Comparison of ENCODE assay signal across 16 cellular contexts in genomic region chr3:58045084-58045483, GRCh38. TPM values are rescaled to one million over a fixed set of nuclear protein-coding genes. Genes with fewer than 3 reads are reported as not detected.
DNase-seq lines count a peak whose midpoint lies in the region; ATAC-seq and TF ChIP-seq lines count a peak whose summit lies in the region.
"Had no signal": no experiment of that assay in that cellular context is flagged by ENCODE, and none has a peak within 500 bp of the region (broad histone marks: within the 10 kb centered on the region; RNA-seq: fewer than 3 reads in every experiment).

No MANE protein-coding gene starts in this region.

- H3K4me1 ChIP-seq in RWPE2 (ENCODE audit: insufficient read depth, poor library complexity, severe bottlenecking), result peaks cover 86% of the 10 kb centered on the region
- peaks cover 14 to 100% (median 69%) of the 10 kb centered on the region in 3 donors for H3K4me1 ChIP-seq in gastroesophageal sphincter
- peaks cover 59% of the 10 kb centered on the region for H3K4me1 ChIP-seq in smooth muscle cell (ENCODE audit: low read depth)

- peaks cover 62% of the 10 kb centered on the region for H4K20me1 ChIP-seq in smooth muscle cell (ENCODE audit: low read depth)

- peaks cover 39% of the 10 kb centered on the region for H3F3A ChIP-seq in smooth muscle cell (ENCODE audit: low read depth)

- TF ChIP-seq POLR2A in gastroesophageal sphincter (IDR thresholded peaks at IDR 0.05), result no peak

- H3K36me3 Mint-ChIP-seq in stimulated activated memory B cell treated with anti-CD40 and anti-IgM and Interleukin-4, amounts not matched to agents 10 μg/mL and 1 μg/mL and 100 μg/mL, for 72 hours, result no peaks in the 10 kb centered on the region
- H3K36me3 Mint-ChIP-seq: natural killer cell had no signal

- H3K27ac ChIP-seq in RWPE2 (ENCODE audit: poor library complexity, severe bottlenecking), result peak overlapping the region; percentile 94
- H3K27ac ChIP-seq in gastroesophageal sphincter, result peak overlapping the region in 3 of 4 donors; percentile 64 to 82 (median 71)
- H3K27ac ChIP-seq in smooth muscle cell (ENCODE audit: low read depth), result peak overlapping the region; percentile 80

- H3K79me2 ChIP-seq in smooth muscle cell (ENCODE audit: low read depth), result peaks cover 97% of the 10 kb centered on the region

- H3K27me3 Mint-ChIP-seq in stimulated activated memory B cell treated with anti-CD40 and anti-IgM and Interleukin-4, amounts not matched to agents 10 μg/mL and 1 μg/mL and 100 μg/mL, for 72 hours, result no peaks in the 10 kb centered on the region

- no peak for TF ChIP-seq EP300 in gastroesophageal sphincter (IDR thresholded peaks at IDR 0.05)

- H3K4me1 Mint-ChIP-seq in stimulated activated memory B cell treated with anti-CD40 and anti-IgM and Interleukin-4, amounts not matched to agents 10 μg/mL and 1 μg/mL and 100 μg/mL, for 72 hours, result peaks cover 41% of the 10 kb centered on the region

- whole genome bisulfite sequencing in gastroesophageal sphincter (ENCODE audit: low coverage in 1 of 2), 2 donors, result 50 to 61% methylated on average over 1 to 4 of the region's 4 CpGs
- 77% methylated on average over 4 of the region's 4 CpGs for WGBS in smooth muscle cell (ENCODE audit: low lambda C conversion rate)

- H3K36me3 ChIP-seq in RWPE2 (ENCODE audit: low read depth) (peaks cover 73% of the 10 kb centered on the region), gastroesophageal sphincter (no peaks in the 10 kb centered on the region), smooth muscle cell (ENCODE audit: low read depth) (no peaks in the 10 kb centered on the region)

- DNase-seq in activated effector memory CD4-positive, alpha-beta T cell treated with anti-CD3 and anti-CD28 coated beads, Interleukin-2, amount 50 U/mL, for 16 hours, result peak; percentile 6
- DNase-seq in activated effector memory CD4-positive, alpha-beta T cell treated with Interleukin-2 at 50 U/mL for 16 hours, result no peak
- DNase-seq in RWPE2 (ENCODE audit: low spot score) (no peak), smooth muscle cell (lab: John Stamatoyannopoulos, UW; ENCODE audit: unreplicated experiment) (no peak), NCI-H1105 treated with DMSO at 0.1 percent for 48 hours (lab: John Stamatoyannopoulos, UW) (no peak), NCI-H446 (lab: John Stamatoyannopoulos, UW) (no peak)
- DNase-seq: activated CD4-positive, alpha-beta T cell treated with anti-CD3 and anti-CD28 coated beads, Interleukin-2, amount 50 U/mL, for 4 hours; kidney; natural killer cell; NCI-H1694; NCI-H524; stimulated activated naive CD4-positive, alpha-beta T cell had no signal

- H3K9me3 Mint-ChIP-seq in stimulated activated memory B cell treated with anti-CD40 and anti-IgM and Interleukin-4, amounts not matched to agents 10 μg/mL and 1 μg/mL and 100 μg/mL, for 72 hours, result no peaks in the 10 kb centered on the region
- H3K9me3 Mint-ChIP-seq: activated T-helper 1 cell treated with anti-CD3 and anti-CD28 coated beads, Interleukin-12 subunit alpha, Interleukin-12 subunit beta, Interleukin-2, Interleukin-4 antibody, amounts not matched to agents 30 ng/mL and 10 ng/mL and 1 ng/mL, durations not matched to agents 14 hours and 24 hours and 36 hours; natural killer cell; T-helper 2 cell treated with Interferon-gamma antibody and Interleukin-4, amounts not matched to agents 5 μg/mL and 100 μg/mL, for 36 hours had no signal

- H3K4me3 ChIP-seq in RWPE2 (ENCODE audit: severe bottlenecking) (no peak overlapping the region), gastroesophageal sphincter (no peak overlapping the region), smooth muscle cell (no peak overlapping the region)

- no peaks in the 10 kb centered on the region for H3K27me3 ChIP-seq in RWPE2 (ENCODE audit: insufficient read depth, poor library complexity, severe bottlenecking)
- H3K27me3 ChIP-seq in gastroesophageal sphincter, result no peaks in the 10 kb centered on the region
- H3K27me3 ChIP-seq in smooth muscle cell (ENCODE audit: low read depth), result no peaks in the 10 kb centered on the region

- TF ChIP-seq CTCF in RWPE2 (IDR thresholded peaks at IDR 0.05; ENCODE audit: poor library complexity, severe bottlenecking) (no peak), gastroesophageal sphincter (IDR thresholded peaks at IDR 0.05) (no peak), smooth muscle cell (IDR thresholded peaks at IDR 0.05; ENCODE audit: borderline replicate concordance, insufficient read depth, poor library complexity, severe bottlenecking) (no peak)

- no peak overlapping the region for H3K4me3 Mint-ChIP-seq in stimulated activated memory B cell treated with anti-CD40 and anti-IgM and Interleukin-4, amounts not matched to agents 10 μg/mL and 1 μg/mL and 100 μg/mL, for 72 hours
- H3K4me3 Mint-ChIP-seq: activated T-helper 1 cell treated with anti-CD3 and anti-CD28 coated beads, Interleukin-12 subunit alpha, Interleukin-12 subunit beta, Interleukin-2, Interleukin-4 antibody, amounts not matched to agents 30 ng/mL and 10 ng/mL and 1 ng/mL, durations not matched to agents 14 hours and 24 hours and 36 hours; natural killer cell; T-helper 2 cell treated with Interferon-gamma antibody and Interleukin-4, amounts not matched to agents 5 μg/mL and 100 μg/mL, for 36 hours had no signal

- H3K9me3 ChIP-seq in RWPE2 (ENCODE audit: severe bottlenecking) (no peaks in the 10 kb centered on the region), gastroesophageal sphincter (no peaks in the 10 kb centered on the region), smooth muscle cell (replicated peaks; ENCODE audit: low read depth) (no peaks in the 10 kb centered on the region)

- no peak overlapping the region for H3K27ac Mint-ChIP-seq in stimulated activated memory B cell treated with anti-CD40 and anti-IgM and Interleukin-4, amounts not matched to agents 10 μg/mL and 1 μg/mL and 100 μg/mL, for 72 hours
- H3K27ac Mint-ChIP-seq: activated T-helper 1 cell treated with anti-CD3 and anti-CD28 coated beads, Interleukin-12 subunit alpha, Interleukin-12 subunit beta, Interleukin-2, Interleukin-4 antibody, amounts not matched to agents 30 ng/mL and 10 ng/mL and 1 ng/mL, durations not matched to agents 14 hours and 24 hours and 36 hours; T-helper 2 cell treated with Interferon-gamma antibody and Interleukin-4, amounts not matched to agents 5 μg/mL and 100 μg/mL, for 36 hours had no signal

- no peak overlapping the region for H3K9ac ChIP-seq in smooth muscle cell (ENCODE audit: low read depth)

- ATAC-seq in RWPE2 (ENCODE audit: low read depth) (no peak), gastroesophageal sphincter (no peak)
- ATAC-seq in stimulated activated memory B cell treated with anti-CD40 and anti-IgM and Interleukin-4, amounts not matched to agents 10 μg/mL and 1 μg/mL and 100 μg/mL, for 72 hours, result no peak
- ATAC-seq: natural killer cell had no signal

- no peak overlapping the region for H2AFZ ChIP-seq in smooth muscle cell (ENCODE audit: low read depth)

- peak overlapping the region; percentile 45 for H3K4me2 ChIP-seq in smooth muscle cell

RNA-seq across cellular contexts. Expression of gene FLNB, which starts 36.9 kb away (rescaled TPM):
- total RNA-seq in gastroesophageal sphincter (100 to 1,000 TPM in 1 of 4 donors, 10 to 100 TPM in 3; 60.2 to 138 (median 96.2) TPM), smooth muscle cell (106 and 145 TPM in 2 replicates)
- 52.7 and 85.9 TPM in 2 replicates for polyA plus RNA-seq in smooth muscle cell
